In genomic region chr15:28105793-28106192, GRCh38 we compare ENCODE assay signal across 17 cellular contexts. TPM values are rescaled to one million over a fixed set of nuclear protein-coding genes. Genes with fewer than 3 reads are reported as not detected.
DNase-seq lines count a peak whose midpoint lies in the region; ATAC-seq, FAIRE-seq and TF ChIP-seq lines count a peak whose summit lies in the region.
"Had no signal": no experiment of that assay in that cellular context is flagged by ENCODE, and none has a peak within 500 bp of the region (broad histone marks: within the 10 kb centered on the region; RNA-seq: fewer than 3 reads in every experiment).

No MANE protein-coding gene starts in this region.

- H3K27me3 Mint-ChIP-seq in CD4-positive, alpha-beta memory T cell: peaks cover 7 to 12% of the 10 kb centered on the region in 2 donors
- peaks cover 4% of the 10 kb centered on the region for H3K27me3 Mint-ChIP-seq in activated naive CD8-positive, alpha-beta T cell
- peaks cover 9 to 48% (median 35%) of the 10 kb centered on the region in 3 donors for H3K27me3 Mint-ChIP-seq in naive B cell

- H3K27me3 ChIP-seq in CD4-positive, alpha-beta memory T cell (ENCODE audit: insufficient read depth, low read length): peaks cover 4% of the 10 kb centered on the region
- H3K27me3 ChIP-seq: tibial artery had no signal

- intact Hi-C loops in CD4-positive, alpha-beta memory T cell (cut with micrococcal nuclease): no loop called here
- intact Hi-C loops in kidney (cut with DNase I): no loop called here

- H3K27ac ChIP-seq in A549: no peak overlapping the region
- no peak overlapping the region for H3K27ac ChIP-seq in CD4-positive, alpha-beta memory T cell (ENCODE audit: low read depth, low read length)
- H3K27ac ChIP-seq in kidney (ENCODE audit: low read depth in 2 of 2, low read length in 2 of 2): no peak overlapping the region

- peaks cover 8 to 13% (median 12%) of the 10 kb centered on the region in 4 donors for H3K4me1 Mint-ChIP-seq in CD4-positive, alpha-beta memory T cell
- peaks cover 17% of the 10 kb centered on the region for H3K4me1 Mint-ChIP-seq in activated naive CD8-positive, alpha-beta T cell (ENCODE audit: low read depth)
- H3K4me1 Mint-ChIP-seq in naive B cell: peaks cover 9 to 22% (median 14%) of the 10 kb centered on the region in 3 donors

- peak overlapping the region; percentile 33 to 86 (median 79) for H3K4me3 Mint-ChIP-seq in CD4-positive, alpha-beta memory T cell
- peak overlapping the region; percentile 72 for H3K4me3 Mint-ChIP-seq in activated naive CD8-positive, alpha-beta T cell
- H3K4me3 Mint-ChIP-seq in naive B cell: peak overlapping the region; percentile 12 to 87 (median 80)

- 89% methylated on average over 5 of the region's 5 CpGs for WGBS in A549 (ENCODE audit: missing lambda C conversion rate)

- H3K27ac Mint-ChIP-seq in CD4-positive, alpha-beta memory T cell: peak overlapping the region in 3 of 7 donors; percentile 55 to 75 (median 64)
- H3K27ac Mint-ChIP-seq in activated naive CD8-positive, alpha-beta T cell: no peak overlapping the region
- H3K27ac Mint-ChIP-seq in naive B cell: peak overlapping the region in 1 of 6 donors; percentile 33

- H3K4me3 ChIP-seq in A549: no peak overlapping the region; the same call in 2 of the 3 replicates
- no peak overlapping the region for H3K4me3 ChIP-seq in CD4-positive, alpha-beta memory T cell (ENCODE audit: low read length in 2 of 2)
- H3K4me3 ChIP-seq in kidney (ENCODE audit: low read length in 2 of 2): no peak overlapping the region

- H3K9me3 ChIP-seq in A549 (no peaks in the 10 kb centered on the region), kidney (ENCODE audit: control insufficient read depth in 1 of 2, low read length in 2 of 2) (no peaks in the 10 kb centered on the region)
- no peaks in the 10 kb centered on the region for H3K9me3 ChIP-seq in CD4-positive, alpha-beta memory T cell (ENCODE audit: control insufficient read depth in 1 of 2, low read length in 2 of 2)
- H3K9me3 ChIP-seq: tibial artery had no signal

- H3K9ac ChIP-seq in kidney (ENCODE audit: low read length in 2 of 2): no peak overlapping the region

- H3K4me2 ChIP-seq in A549: peak overlapping the region; percentile 94

- no peaks in the 10 kb centered on the region for H3K36me3 Mint-ChIP-seq in CD4-positive, alpha-beta memory T cell
- H3K36me3 Mint-ChIP-seq in activated naive CD8-positive, alpha-beta T cell: no peaks in the 10 kb centered on the region
- peaks cover 6 to 15% of the 10 kb centered on the region in 2 donors for H3K36me3 Mint-ChIP-seq in naive B cell

- TF ChIP-seq POLR2A in A549 (IDR thresholded peaks at IDR 0.05; ENCODE audit: low read length): 0 out of 2 replicates have a peak, but pooled peaks have one; percentile 16

- DNase-seq in A549 (ENCODE audit: low read depth in 1 of 2, low spot score in 1 of 2) (no peak), naive B cell (no peak), NCI-H2171 (lab: John Stamatoyannopoulos, UW) (no peak), NCI-H774 (lab: John Stamatoyannopoulos, UW) (no peak), kidney (no peak), NCI-H524 treated with DMSO at 0.1 percent for 48 hours (lab: John Stamatoyannopoulos, UW) (no peak)
- no peak for DNase-seq in CD4-positive, alpha-beta memory T cell
- DNase-seq: C1 segment of cervical spinal cord, EL, NCI-H2029, tibial artery had no signal

- TF ChIP-seq RAD21 in A549 (conservative IDR thresholded peaks at IDR 0.05 in 1 of 2, IDR thresholded peaks at IDR 0.05 in 1 of 2): no peak

- POLR2A ChIA-PET in A549 (lab: Yijun Ruan, JAX): no interaction called here
- POLR2A ChIA-PET in CD4-positive, alpha-beta memory T cell (lab: Charles Lee; ENCODE audit: partially characterized antibody): no interaction called here

- H3K36me3 ChIP-seq in CD4-positive, alpha-beta memory T cell (ENCODE audit: insufficient read depth, low read length): no peaks in the 10 kb centered on the region
- H3K36me3 ChIP-seq in kidney (ENCODE audit: control insufficient read depth in 1 of 2, insufficient read depth in 2 of 2, low read length in 2 of 2): no peaks in the 10 kb centered on the region
- H3K36me3 ChIP-seq: tibial artery had no signal

- H3K9me3 Mint-ChIP-seq in CD4-positive, alpha-beta memory T cell: peaks cover 0 to 2% (median 0%) of the 10 kb centered on the region in 8 donors
- no peaks in the 10 kb centered on the region for H3K9me3 Mint-ChIP-seq in activated naive CD8-positive, alpha-beta T cell (ENCODE audit: low read depth)
- peaks cover 0 to 2% (median 0%) of the 10 kb centered on the region in 7 donors for H3K9me3 Mint-ChIP-seq in naive B cell

- CTCF ChIA-PET in A549 (lab: Yijun Ruan, JAX): no interaction called here
- CTCF ChIA-PET in CD4-positive, alpha-beta memory T cell (lab: Charles Lee; ENCODE audit: partially characterized antibody): no interaction called here

- no peak for FAIRE-seq in A549 (lab: Jason Lieb, UNC)
- FAIRE-seq in kidney (lab: Jason Lieb, UNC): no peak
- FAIRE-seq: keratinocyte had no signal

- TF ChIP-seq CTCF in A549 (IDR thresholded peaks at IDR 0.05) (no peak), kidney (IDR thresholded peaks at IDR 0.05; ENCODE audit: borderline replicate concordance, extremely low read depth, insufficient read depth) (no peak)

- ATAC-seq in A549 (no peak), naive B cell (ENCODE audit: low read depth in 2 of 2) (no peak)

- H3K4me1 ChIP-seq in A549: no peaks in the 10 kb centered on the region; the same call in 2 of the 3 replicates
- peaks cover 16% of the 10 kb centered on the region for H3K4me1 ChIP-seq in CD4-positive, alpha-beta memory T cell (ENCODE audit: insufficient read depth, low read length)
- peaks cover 0 to 11% of the 10 kb centered on the region in 2 donors for H3K4me1 ChIP-seq in kidney (ENCODE audit: control insufficient read depth in 1 of 2, insufficient read depth in 1 of 2, low read depth in 1 of 2, low read length in 2 of 2)

- no peak for TF ChIP-seq EP300 in A549 (IDR thresholded peaks at IDR 0.05)

TF ChIP-seq in A549, 52 proteins besides CTCF, POLR2A, EP300 and RAD21 (continues in another document):
- TF ChIP-seq HES2 (IDR thresholded peaks at IDR 0.05) (no peak), TP53 (CRISPR knock-in tag; IDR thresholded peaks at IDR 0.05) (no peak), JUN (IDR thresholded peaks at IDR 0.05) (no peak), RARB (CRISPR knock-in tag; IDR thresholded peaks at IDR 0.05) (no peak), KDM5A (IDR thresholded peaks at IDR 0.05) (no peak), BCL3 (IDR thresholded peaks at IDR 0.05) (no peak), REST (IDR thresholded peaks at IDR 0.05) (no peak), CEBPB (IDR thresholded peaks at IDR 0.05) (no peak), FOXS1 (CRISPR knock-in tag; IDR thresholded peaks at IDR 0.05) (no peak), MAZ (IDR thresholded peaks at IDR 0.05; ENCODE audit: borderline replicate concordance, low read depth, low read length) (no peak), GATA3 (IDR thresholded peaks at IDR 0.05; ENCODE audit: borderline replicate concordance) (no peak), HEYL (CRISPR knock-in tag; IDR thresholded peaks at IDR 0.05) (no peak)

RNA-seq across cellular contexts. Expression of gene OCA2, which starts 6.7 kb away (rescaled TPM):
- polyA plus RNA-seq in A549 (2011; rRNA removed) (0.25 and 0.34 TPM in 2 replicates), A549 (2017; fragmentation: RNase III; extraction: RNeasy Plus Mini Kit Qiagen cat#74134 plus additional on column Dnase treatment) (0.16 to 0.21 TPM (median 0.17 TPM) in 3 replicates), naive B cell (ENCODE audit: low read depth in 6 of 6) (under 1 TPM in 2 of 6 donors, not detected in 4; 0.09 to 0.23 TPM), kidney (ENCODE audit: insufficient read depth, low read depth, low replicate concordance) (0.45 TPM)
- 0.33 and 0.36 TPM in 2 replicates for polyA plus RNA-seq in A549 (2012; cell fraction: cytosol; rRNA removed)
- polyA plus RNA-seq in A549 (2012; cell fraction: nucleus; rRNA removed): 0.50 and 0.54 TPM in 2 replicates
- 0.49 and 0.87 TPM in 2 replicates for polyA minus RNA-seq in A549 (2011; rRNA and poly(A)+ RNA removed)
- total RNA-seq in CD4-positive, alpha-beta memory T cell: not detected
- not detected for polyA plus RNA-seq in CD4-positive, alpha-beta memory T cell
- total RNA-seq in kidney: 2.5 TPM
- total RNA-seq: HT1080; M059J; pulmonary artery endothelial cell; T-helper 2 cell treated with Interferon-gamma antibody and Interleukin-4, amounts not matched to agents 100 ng/mL and 5 ng/mL, for 36 hours had no signal
